ENCODE assay signal across 7 cellular contexts in the genomic region with DNA sequence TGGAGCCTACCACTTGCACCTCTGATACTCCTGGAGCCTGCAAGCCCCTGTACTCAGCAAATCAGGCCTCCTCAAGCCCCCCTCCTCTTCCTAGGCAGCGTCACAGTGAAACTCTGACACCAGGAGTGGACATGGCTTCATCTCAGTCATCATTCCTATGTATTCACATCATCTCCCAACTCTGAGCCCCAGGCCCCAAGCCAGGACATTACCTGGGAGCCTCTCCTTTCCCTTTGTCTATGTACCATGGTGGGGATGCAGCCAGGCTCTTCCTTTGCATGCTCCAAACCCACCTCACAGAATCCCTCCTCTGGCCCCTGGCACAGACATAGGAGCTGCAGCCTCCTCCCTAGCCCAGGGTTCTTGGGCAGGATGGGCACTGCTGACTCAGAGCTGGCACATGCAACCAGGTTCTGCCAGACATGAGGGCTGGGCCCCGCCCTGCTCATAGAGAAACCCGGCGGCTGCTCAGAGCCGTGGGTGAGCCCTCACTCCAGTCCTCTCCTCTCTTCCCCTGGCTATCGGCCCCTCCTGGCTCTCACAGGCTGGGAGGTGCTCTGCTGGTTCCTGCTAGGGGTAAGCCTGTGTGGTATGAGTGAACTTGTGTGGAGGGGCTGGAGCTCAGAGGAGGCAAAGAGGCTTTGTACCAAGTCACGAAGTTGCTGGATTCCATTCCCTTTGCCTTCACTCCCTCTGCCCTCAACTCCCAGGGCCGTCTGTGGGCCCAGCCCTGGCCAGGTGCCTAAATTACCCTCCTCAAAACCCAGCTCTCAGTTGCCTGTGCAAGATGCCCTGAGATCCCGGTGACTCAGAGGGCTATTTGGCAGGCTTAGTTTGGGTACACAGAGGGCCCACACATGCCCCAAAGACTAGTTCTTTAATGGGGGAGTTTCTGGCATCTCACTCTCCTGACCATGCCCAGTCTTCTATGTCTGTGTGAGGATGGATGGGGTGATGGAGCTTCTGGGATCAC. TPM values are rescaled to one million over a fixed set of nuclear protein-coding genes. Genes with fewer than 3 reads are reported as not detected.
DNase-seq lines count a peak whose midpoint lies in the region; ATAC-seq and TF ChIP-seq lines count a peak whose summit lies in the region.

No MANE protein-coding gene starts in this region.

- H3F3A ChIP-seq in smooth muscle cell (ENCODE audit: low read depth), result peaks cover 6% of the 10 kb centered on the region

- 69% methylated on average over 9 of the region's 9 CpGs for WGBS in smooth muscle cell (ENCODE audit: low lambda C conversion rate)

- H3K4me3 ChIP-seq in fibroblast of the aortic adventitia (ENCODE audit: low read depth, low read length) (no peak overlapping the region), smooth muscle cell (no peak overlapping the region)

- no peak overlapping the region for H3K4me2 ChIP-seq in smooth muscle cell

- DNase-seq in M059J (ENCODE audit: low read depth) (peak; percentile 79), activated T-cell treated with anti-CD3 and anti-CD28 coated beads for 48 hours (ENCODE audit: low read depth) (peak; percentile 17), fibroblast of the aortic adventitia (ENCODE audit: low read depth) (peak; percentile 46), smooth muscle cell (lab: John Stamatoyannopoulos, UW; ENCODE audit: unreplicated experiment) (no peak), islet precursor cell (no peak), DMS114 treated with DMSO at 0.1 percent for 48 hours (lab: John Stamatoyannopoulos, UW; ENCODE audit: unreplicated experiment) (no peak)

- H3K4me1 ChIP-seq in smooth muscle cell (ENCODE audit: low read depth), result peaks cover 3% of the 10 kb centered on the region

- H3K9me3 ChIP-seq in smooth muscle cell (replicated peaks; ENCODE audit: low read depth), result no peaks in the 10 kb centered on the region

- H3K79me2 ChIP-seq in smooth muscle cell (ENCODE audit: low read depth), result no peaks in the 10 kb centered on the region

- H3K9ac ChIP-seq in smooth muscle cell (ENCODE audit: low read depth), result peak overlapping the region; percentile 65

- no peaks in the 10 kb centered on the region for H3K36me3 ChIP-seq in smooth muscle cell (ENCODE audit: low read depth)

- H4K20me1 ChIP-seq in smooth muscle cell (ENCODE audit: low read depth), result peaks cover 7% of the 10 kb centered on the region

- H2AFZ ChIP-seq in smooth muscle cell (ENCODE audit: low read depth), result no peak overlapping the region

- ATAC-seq in GM18868 (IDR thresholded peaks at IDR 0.05; ENCODE audit: unreplicated experiment), result no peak

- TF ChIP-seq CTCF in fibroblast of the aortic adventitia (IDR thresholded peaks at IDR 0.05; ENCODE audit: insufficient read depth, low read length) (no peak), smooth muscle cell (IDR thresholded peaks at IDR 0.05; ENCODE audit: borderline replicate concordance, insufficient read depth, poor library complexity, severe bottlenecking) (no peak)

- H3K27ac ChIP-seq in smooth muscle cell (ENCODE audit: low read depth), result peak overlapping the region; percentile 69

- H3K27me3 ChIP-seq in smooth muscle cell (ENCODE audit: low read depth), result no peaks in the 10 kb centered on the region

RNA-seq across cellular contexts. Expression of a gene that starts 1.9 kb away (rescaled TPM):
- total RNA-seq in M059J (2014; rRNA removed; shearing (Covaris generic)), result 0.39 and 2.4 TPM in 2 replicates
- total RNA-seq in fibroblast of the aortic adventitia (ENCODE audit: low replicate concordance) (20.5 and 28.3 TPM in 2 replicates), smooth muscle cell (20.5 and 21.3 TPM in 2 replicates)
- polyA plus RNA-seq in smooth muscle cell, result 33.3 and 34.8 TPM in 2 replicates

RNA-seq across cellular contexts. Expression of a gene that starts 7.7 kb away (rescaled TPM):
- 0.02 TPM in 1 of 2 replicates, not detected in the other for total RNA-seq in M059J (2014; rRNA removed; shearing (Covaris generic))
- total RNA-seq in fibroblast of the aortic adventitia (ENCODE audit: low replicate concordance), result 0.09 and 0.25 TPM in 2 replicates
- 0.27 and 0.54 TPM in 2 replicates for total RNA-seq in smooth muscle cell
- 0.61 TPM in 1 of 2 replicates, not detected in the other for polyA plus RNA-seq in smooth muscle cell

RNA-seq across cellular contexts. Expression of a gene that starts 40.7 kb away (rescaled TPM):
- total RNA-seq in M059J (2014; rRNA removed; shearing (Covaris generic)), result 0.05 TPM in 1 of 2 replicates, not detected in the other
- total RNA-seq in fibroblast of the aortic adventitia (ENCODE audit: low replicate concordance), result 2.4 and 7.0 TPM in 2 replicates
- total RNA-seq in smooth muscle cell, result 3.4 and 3.8 TPM in 2 replicates
- polyA plus RNA-seq in smooth muscle cell, result 2.3 and 5.6 TPM in 2 replicates

Comparison
In these comparisons a context has a peak if more than half of its experiments do, and no peak if none do; other contexts are left out.
1. DNase-seq: peak in M059J (single experiment), activated T-cell treated with anti-CD3 and anti-CD28 coated beads for 48 hours (single experiment) and fibroblast of the aortic adventitia (single experiment); none in smooth muscle cell (single experiment), islet precursor cell (single experiment) and DMS114 treated with DMSO at 0.1 percent for 48 hours (single experiment).